Comparison of ENCODE assay signal across 11 cellular contexts in genomic region chr5:179342577-179342976, GRCh38. TPM values are rescaled to one million over a fixed set of nuclear protein-coding genes. Genes with fewer than 3 reads are reported as not detected.
A peak's percentile ranks its signal among the peaks of the same experiment; 100 is the strongest.
DNase-seq lines count a peak whose midpoint lies in the region; ATAC-seq lines count a peak whose summit lies in the region.
"Had no signal": no experiment of that assay in that cellular context is flagged by ENCODE, and none has a peak within 500 bp of the region (broad histone marks: within the 10 kb centered on the region; RNA-seq: fewer than 3 reads in every experiment).

No MANE protein-coding gene starts in this region.

- H3K36me3 ChIP-seq in skeletal muscle satellite cell (ENCODE audit: insufficient read depth, low read length): peaks cover 31% of the 10 kb centered on the region

- H3K9ac ChIP-seq in skeletal muscle satellite cell (ENCODE audit: low read depth, low read length): peak overlapping the region; percentile 91

- peak; percentile 84 for DNase-seq in EH (ENCODE audit: low read depth)
- DNase-seq in amniotic stem cell (lab: John Stamatoyannopoulos, UW): peak; percentile 33
- peak; percentile 55 for DNase-seq in iPS-NIHi7 (ENCODE audit: extremely low spot score)
- DNase-seq in activated CD4-positive, CD25-positive, alpha-beta regulatory T cell (lab: John Stamatoyannopoulos, UW): no peak
- DNase-seq in Kasumi-1 (lab: John Stamatoyannopoulos, UW): no peak
- DNase-seq in GF-D8 (lab: John Stamatoyannopoulos, UW): no peak
- no peak for DNase-seq in left colon
- DNase-seq: activated effector memory CD4-positive, alpha-beta T cell treated with anti-CD3 and anti-CD28 coated beads, Interleukin-2, amount 50 U/mL, for 16 hours; stimulated activated CD4-positive, alpha-beta T cell treated with anti-CD3 and anti-CD28 coated beads, Interleukin-4, amount 100 ng/mL, for 1 hour had no signal

- peaks cover 33% of the 10 kb centered on the region for H3K4me1 ChIP-seq in skeletal muscle satellite cell (ENCODE audit: control insufficient read depth, insufficient read depth, low read length)

- peak overlapping the region; percentile 90 for H3K4me3 ChIP-seq in skeletal muscle satellite cell (ENCODE audit: low read length)
- H3K4me3 ChIP-seq: K562 had no signal

- intact Hi-C loops in left colon (cut with DNase I, micrococcal nuclease): loop anchor here in 1 of 2 donors (10.0 kb wide), 1 partner anchor 178 kb away; no protein-coding TSS in a partner anchor

- H3K27me3 ChIP-seq in skeletal muscle satellite cell (ENCODE audit: control insufficient read depth, insufficient read depth, low read length): peaks cover 4% of the 10 kb centered on the region

- ATAC-seq in left colon: no peak
- ATAC-seq: K562 had no signal

- no peaks in the 10 kb centered on the region for H3K9me3 ChIP-seq in skeletal muscle satellite cell (replicated peaks; ENCODE audit: low read length)

- H3K4me2 ChIP-seq in skeletal muscle satellite cell (ENCODE audit: low read length): peak overlapping the region; percentile 97

RNA-seq across cellular contexts. Expression of gene ADAMTS2, which starts 2.7 kb away (rescaled TPM):
- 52.0 and 56.0 TPM in 2 replicates for total RNA-seq in skeletal muscle satellite cell (2012; rRNA removed)
- 1 to 10 TPM; 2.6 to 4.4 TPM for total RNA-seq in left colon
- total RNA-seq: K562 had no signal

Comparison
In these comparisons a context has a peak if more than half of its experiments do, and no peak if none do; other contexts are left out.
1. DNase-seq: peak in EH (single experiment), amniotic stem cell (single experiment) and iPS-NIHi7 (single experiment); none in activated CD4-positive, CD25-positive, alpha-beta regulatory T cell (0 of 4), Kasumi-1 (0 of 2), GF-D8 (single experiment) and left colon (0 of 2).